ENCODE assay signal across 8 cellular contexts in the genomic region with DNA sequence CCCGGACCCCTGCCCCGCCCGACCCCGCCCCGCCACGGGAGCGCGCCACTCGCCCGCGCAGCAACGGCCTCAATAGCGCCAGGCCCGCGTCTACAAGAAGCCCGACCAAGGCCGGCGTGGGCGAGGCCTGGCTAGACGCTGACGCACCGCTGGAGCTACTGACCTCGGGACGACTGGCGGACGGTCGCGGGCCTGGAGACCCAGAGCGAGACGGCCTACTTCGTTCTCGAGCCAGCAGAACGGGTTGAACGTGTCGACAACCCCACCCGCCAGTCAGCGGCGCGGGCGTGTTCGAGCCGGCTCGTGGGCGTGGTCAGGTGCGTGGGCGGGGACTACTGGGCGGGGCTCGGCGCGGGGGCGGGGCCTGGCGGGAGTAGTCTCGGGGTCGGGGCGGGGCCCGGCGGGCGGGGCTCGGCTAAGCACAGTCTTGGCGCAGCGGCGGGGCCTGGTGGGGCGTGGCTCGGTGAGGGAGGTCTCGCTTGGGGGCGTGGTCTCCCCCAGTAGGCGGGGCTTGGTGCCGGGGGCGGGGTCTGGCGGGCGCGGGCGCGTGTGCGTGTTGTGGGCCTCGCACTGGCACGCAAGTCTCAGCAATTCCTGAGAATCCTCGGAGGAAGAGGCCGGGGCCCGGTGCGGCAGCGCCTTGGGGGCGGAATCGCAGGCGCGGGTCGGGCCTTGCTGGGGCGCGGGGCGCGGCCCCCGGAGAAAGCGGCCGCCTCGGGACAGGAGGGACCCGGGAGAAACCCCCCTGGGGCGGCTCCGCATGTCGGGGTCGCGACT. TPM values are rescaled to one million over a fixed set of nuclear protein-coding genes. Genes with fewer than 3 reads are reported as not detected.
DNase-seq lines count a peak whose midpoint lies in the region; ATAC-seq, FAIRE-seq and TF ChIP-seq lines count a peak whose summit lies in the region.

A gene (minus strand): TSS at position 293 of the 777 bp plus-strand sequence. CDS start 5,080 bp downstream, outside the sequence.

- DNase-seq in Daoy (ENCODE audit: low read depth) (peak; percentile 96), H54 (ENCODE audit: insufficient read length, low spot score) (peak; percentile 94), RWPE2 (ENCODE audit: low spot score) (peak; percentile 98), fibroblast of pulmonary artery (ENCODE audit: low read depth) (peak; percentile 97), nephron progenitor cell (peak; percentile 99)
- DNase-seq in activated effector memory CD4-positive, alpha-beta T cell treated with Interleukin-2 at 50 U/mL for 16 hours = peak; percentile 98

- peak within 1 kb of the TSS; percentile 100 for H3K27ac Mint-ChIP-seq in nephron progenitor cell
- peak within 1 kb of the TSS; percentile 99 for H3K27ac Mint-ChIP-seq in stimulated activated naive CD8-positive, alpha-beta T cell treated with anti-CD3 and anti-CD28 coated beads, Interleukin-15, Interleukin-2, amounts not matched to agents 100 ng/mL and 50 ng/mL, for 24 hours

- TF ChIP-seq CTCF in Loucy (conservative IDR thresholded peaks at IDR 0.05; ENCODE audit: low read length) (no peak), RWPE2 (IDR thresholded peaks at IDR 0.05; ENCODE audit: poor library complexity, severe bottlenecking) (no peak), fibroblast of pulmonary artery (IDR thresholded peaks at IDR 0.05; ENCODE audit: low read length, missing control alignments) (no peak), nephron progenitor cell (IDR thresholded peaks at IDR 0.05) (no peak)

- H3K36me3 Mint-ChIP-seq in nephron progenitor cell (ENCODE audit: low read depth) = peaks cover 27% of the 10 kb centered on the region
- H3K36me3 Mint-ChIP-seq in stimulated activated naive CD8-positive, alpha-beta T cell treated with anti-CD3 and anti-CD28 coated beads, Interleukin-15, Interleukin-2, amounts not matched to agents 100 ng/mL and 50 ng/mL, for 24 hours (ENCODE audit: low read depth) = peaks cover 24% of the 10 kb centered on the region

- H3K27ac ChIP-seq in RWPE2 (ENCODE audit: poor library complexity, severe bottlenecking) = peak within 1 kb of the TSS; percentile 94

- H3K4me1 Mint-ChIP-seq in nephron progenitor cell = peaks cover 19% of the 10 kb centered on the region
- peaks cover 34% of the 10 kb centered on the region for H3K4me1 Mint-ChIP-seq in stimulated activated naive CD8-positive, alpha-beta T cell treated with anti-CD3 and anti-CD28 coated beads, Interleukin-15, Interleukin-2, amounts not matched to agents 100 ng/mL and 50 ng/mL, for 24 hours (ENCODE audit: low read depth)

- peak; percentile 86 for TF ChIP-seq POLR2A in H54 (IDR thresholded peaks at IDR 0.05; ENCODE audit: low read depth, low read length)

- H3K4me2 ChIP-seq in Loucy (ENCODE audit: low read depth, low read length, poor library complexity, severe bottlenecking) = peak within 1 kb of the TSS; percentile 95

- no peaks in the 10 kb centered on the region for H3K27me3 ChIP-seq in Loucy (ENCODE audit: insufficient read depth, low read length, poor library complexity, severe bottlenecking)
- H3K27me3 ChIP-seq in RWPE2 (ENCODE audit: insufficient read depth, poor library complexity, severe bottlenecking) = no peaks in the 10 kb centered on the region

- H3K79me2 ChIP-seq in Loucy (ENCODE audit: insufficient read depth, low read length) = peaks cover 40% of the 10 kb centered on the region

- peak within 1 kb of the TSS; percentile 100 for H2AFZ ChIP-seq in Loucy (ENCODE audit: low read length)

- peaks cover 9% of the 10 kb centered on the region for H3K4me1 ChIP-seq in Loucy (ENCODE audit: insufficient read depth, low read length, poor library complexity, severe bottlenecking)
- peaks cover 11% of the 10 kb centered on the region for H3K4me1 ChIP-seq in RWPE2 (ENCODE audit: insufficient read depth, poor library complexity, severe bottlenecking)

- H3K4me3 ChIP-seq in Loucy (ENCODE audit: low read length, poor library complexity, severe bottlenecking) = peak within 1 kb of the TSS; percentile 100
- H3K4me3 ChIP-seq in RWPE2 (ENCODE audit: severe bottlenecking) = peak within 1 kb of the TSS; percentile 70
- peak within 1 kb of the TSS; percentile 94 for H3K4me3 ChIP-seq in fibroblast of pulmonary artery (replicated peaks; ENCODE audit: low read depth, low read length)

- ATAC-seq in RWPE2 (ENCODE audit: low read depth) = peak; percentile 62

- no peaks in the 10 kb centered on the region for H3K9me2 ChIP-seq in Loucy (replicated peaks; ENCODE audit: low read depth, low read length)

- peaks cover 13% of the 10 kb centered on the region for H4K20me1 ChIP-seq in Loucy (ENCODE audit: insufficient read depth, low read length, poor library complexity, severe bottlenecking)

- no peaks in the 10 kb centered on the region for H3K9me3 Mint-ChIP-seq in nephron progenitor cell
- no peaks in the 10 kb centered on the region for H3K9me3 Mint-ChIP-seq in stimulated activated naive CD8-positive, alpha-beta T cell treated with anti-CD3 and anti-CD28 coated beads, Interleukin-15, Interleukin-2, amounts not matched to agents 100 ng/mL and 50 ng/mL, for 24 hours

- no peaks in the 10 kb centered on the region for H3K36me3 ChIP-seq in Loucy (ENCODE audit: insufficient read depth, low read length)
- peaks cover 35% of the 10 kb centered on the region for H3K36me3 ChIP-seq in RWPE2 (ENCODE audit: low read depth)

- H3K9me3 ChIP-seq in Loucy (ENCODE audit: insufficient read depth, low read depth, low read length) (no peaks in the 10 kb centered on the region), RWPE2 (ENCODE audit: severe bottlenecking) (no peaks in the 10 kb centered on the region)

- no peak for FAIRE-seq in H54 (lab: Jason Lieb, UNC)

- H3K9ac ChIP-seq in Loucy (ENCODE audit: low read depth, low read length, poor library complexity, severe bottlenecking) = peak within 1 kb of the TSS; percentile 97

- peaks cover 5% of the 10 kb centered on the region; the same call in 1 of the 2 replicates for H3F3A ChIP-seq in Loucy (ENCODE audit: low read depth)

- no peaks in the 10 kb centered on the region for H3K27me3 Mint-ChIP-seq in nephron progenitor cell (ENCODE audit: low read depth, poor library complexity)
- no peaks in the 10 kb centered on the region for H3K27me3 Mint-ChIP-seq in stimulated activated naive CD8-positive, alpha-beta T cell treated with anti-CD3 and anti-CD28 coated beads, Interleukin-15, Interleukin-2, amounts not matched to agents 100 ng/mL and 50 ng/mL, for 24 hours

- H3K4me3 Mint-ChIP-seq in nephron progenitor cell = peak within 1 kb of the TSS; percentile 97
- peak within 1 kb of the TSS; percentile 97 for H3K4me3 Mint-ChIP-seq in stimulated activated naive CD8-positive, alpha-beta T cell treated with anti-CD3 and anti-CD28 coated beads, Interleukin-15, Interleukin-2, amounts not matched to agents 100 ng/mL and 50 ng/mL, for 24 hours

RNA-seq across cellular contexts. Expression of the gene that starts here (rescaled TPM):
- 165 and 188 TPM in 2 replicates for total RNA-seq in Daoy (2014; rRNA removed; shearing (Covaris generic))

Comparison
In these comparisons a context has a peak if more than half of its experiments do, and no peak if none do; other contexts are left out.
1. Peak in every context shown above with its lines: DNase-seq, ATAC-seq, H3K4me3 ChIP-seq and H3K27ac ChIP-seq.